In the genomic region with DNA sequence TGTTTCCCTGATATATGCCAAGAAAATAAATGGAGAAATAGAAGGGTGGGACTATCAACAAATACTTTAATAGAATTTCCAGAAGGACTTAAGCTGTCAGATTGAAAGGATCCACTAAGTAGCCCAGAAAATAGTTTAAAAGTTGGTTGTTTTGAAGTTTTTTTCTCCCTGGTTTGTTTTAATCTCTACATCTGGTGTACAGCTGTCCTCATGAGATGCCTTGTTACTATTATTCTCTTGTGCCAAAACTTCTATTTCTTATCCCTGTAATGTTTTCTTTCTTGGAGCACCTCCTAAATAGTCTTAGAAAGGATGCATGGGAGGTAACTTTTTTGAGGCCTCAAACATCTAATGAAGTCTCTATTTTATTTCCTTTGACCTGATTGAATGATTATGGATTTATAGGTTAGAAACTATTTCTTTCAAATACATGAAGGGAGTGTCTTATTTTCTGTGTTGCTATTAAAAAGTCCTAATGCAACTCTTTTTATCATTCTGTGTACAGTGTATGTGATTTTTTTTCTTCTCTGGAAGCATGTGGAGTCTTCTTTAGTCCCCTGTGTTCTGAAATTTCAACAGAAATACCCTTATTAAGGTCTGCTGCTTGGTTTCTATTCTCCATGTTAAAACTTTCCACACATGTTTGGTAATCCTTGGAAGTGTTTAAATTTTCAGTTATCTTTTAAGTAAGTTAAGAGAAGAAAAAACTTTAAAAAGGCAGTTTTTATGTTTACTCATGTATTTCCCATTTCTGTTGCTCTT, we compare ENCODE assay signal across 2 cellular contexts.
TF ChIP-seq lines count a peak whose summit lies in the region.

No MANE protein-coding gene starts in this region.

TF ChIP-seq in IMR-90, 13 proteins besides CTCF, POLR2A, EP300 and RAD21:
- no peak for TF ChIP-seq RCOR1 (IDR thresholded peaks at IDR 0.05; ENCODE audit: insufficient replicate concordance, low read length)
- TF ChIP-seq CEBPB (IDR thresholded peaks at IDR 0.05; ENCODE audit: low read depth, low read length) = no peak
- TF ChIP-seq SMC3 (IDR thresholded peaks at IDR 0.05; ENCODE audit: low read depth, low read length) = no peak
- no peak for TF ChIP-seq RFX5 (IDR thresholded peaks at IDR 0.05; ENCODE audit: low read depth, low read length)
- no peak for TF ChIP-seq NFE2L2 (IDR thresholded peaks at IDR 0.05; ENCODE audit: low read depth, low read length)
- TF ChIP-seq, protein P1, sequence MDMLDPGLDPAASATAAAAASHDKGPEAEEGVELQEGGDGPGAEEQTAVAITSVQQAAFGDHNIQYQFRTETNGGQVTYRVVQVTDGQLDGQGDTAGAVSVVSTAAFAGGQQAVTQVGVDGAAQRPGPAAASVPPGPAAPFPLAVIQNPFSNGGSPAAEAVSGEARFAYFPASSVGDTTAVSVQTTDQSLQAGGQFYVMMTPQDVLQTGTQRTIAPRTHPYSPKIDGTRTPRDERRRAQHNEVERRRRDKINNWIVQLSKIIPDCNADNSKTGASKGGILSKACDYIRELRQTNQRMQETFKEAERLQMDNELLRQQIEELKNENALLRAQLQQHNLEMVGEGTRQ (IDR thresholded peaks at IDR 0.05; ENCODE audit: low read depth, low read length) = no peak
- TF ChIP-seq MXI1 (IDR thresholded peaks at IDR 0.05; ENCODE audit: borderline replicate concordance, low read depth, low read length) = no peak
- TF ChIP-seq BHLHE40 (IDR thresholded peaks at IDR 0.05; ENCODE audit: low read depth, low read length) = no peak

TF ChIP-seq in endothelial cell of umbilical vein, 7 proteins besides CTCF, POLR2A, EP300 and RAD21:
- TF ChIP-seq MYC (IDR thresholded peaks at IDR 0.05; ENCODE audit: low read depth, low read length) (no peak), FOS (IDR thresholded peaks at IDR 0.05; ENCODE audit: borderline replicate concordance, insufficient read depth, low read length) (no peak), JUN (IDR thresholded peaks at IDR 0.05; ENCODE audit: borderline replicate concordance, insufficient read depth, insufficient read length, low read depth) (no peak), EZH2 (IDR thresholded peaks at IDR 0.05; ENCODE audit: borderline replicate concordance, low read depth, low read length, severe bottlenecking) (no peak), GATA2 (IDR thresholded peaks at IDR 0.05; ENCODE audit: insufficient read depth, insufficient read length, low read depth, low read length) (no peak)
- TF ChIP-seq, protein P2, sequence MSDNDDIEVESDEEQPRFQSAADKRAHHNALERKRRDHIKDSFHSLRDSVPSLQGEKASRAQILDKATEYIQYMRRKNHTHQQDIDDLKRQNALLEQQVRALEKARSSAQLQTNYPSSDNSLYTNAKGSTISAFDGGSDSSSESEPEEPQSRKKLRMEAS (IDR thresholded peaks at IDR 0.05; ENCODE audit: insufficient read depth, insufficient read length) = no peak
